17 cellular contexts compared by ENCODE assay signal in genomic region chr3:109089265-109089664, GRCh38. TPM values are rescaled to one million over a fixed set of nuclear protein-coding genes. Genes with fewer than 3 reads are reported as not detected.
DNase-seq lines count a peak whose midpoint lies in the region; ATAC-seq and TF ChIP-seq lines count a peak whose summit lies in the region.
"Had no signal": no experiment of that assay in that cellular context is flagged by ENCODE, and none has a peak within 500 bp of the region (broad histone marks: within the 10 kb centered on the region; RNA-seq: fewer than 3 reads in every experiment).

No MANE protein-coding gene starts in this region.

- ATAC-seq in DND-41 (ENCODE audit: insufficient read depth, low read depth): no peak
- ATAC-seq in HG02885 (IDR thresholded peaks at IDR 0.05; ENCODE audit: poor library complexity, unreplicated experiment): peak; percentile 37
- ATAC-seq in activated T-helper 17 cell treated with anti-CD3 and anti-CD28 coated beads, Interleukin-2, amount 50 U/mL, for 72 hours (replicated peaks): peak; percentile 82
- no peak for ATAC-seq in HG03442 (IDR thresholded peaks at IDR 0.05; ENCODE audit: unreplicated experiment)
- ATAC-seq: A549 had no signal

- no peaks in the 10 kb centered on the region for H3K9me3 ChIP-seq in DND-41 (ENCODE audit: insufficient read depth, low read length, severe bottlenecking)
- H3K9me3 ChIP-seq: A549, BLaER1, HAP-1 had no signal

- H3K27ac Mint-ChIP-seq in activated T-helper 17 cell treated with anti-CD3 and anti-CD28 coated beads, Interleukin-2, amount 50 U/mL, for 72 hours: no peak overlapping the region
- H3K27ac Mint-ChIP-seq: IgD-negative memory B cell had no signal

- no peak overlapping the region for H3K27ac ChIP-seq in DND-41 (ENCODE audit: low read length)
- H3K27ac ChIP-seq: A549, BLaER1 had no signal

- no peaks in the 10 kb centered on the region for H3K79me2 ChIP-seq in DND-41 (ENCODE audit: insufficient read depth, low read length)

- H3K4me3 Mint-ChIP-seq in activated T-helper 17 cell treated with anti-CD3 and anti-CD28 coated beads, Interleukin-2, amount 50 U/mL, for 72 hours: no peak overlapping the region
- H3K4me3 Mint-ChIP-seq: IgD-negative memory B cell had no signal

- H3K27me3 Mint-ChIP-seq in activated T-helper 17 cell treated with anti-CD3 and anti-CD28 coated beads, Interleukin-2, amount 50 U/mL, for 72 hours: peaks cover 10% of the 10 kb centered on the region

- no peak for TF ChIP-seq CTCF in DND-41 (IDR thresholded peaks at IDR 0.05; ENCODE audit: borderline replicate concordance, extremely low read depth, low read length, poor library complexity, severe bottlenecking)

- no peak overlapping the region for H3K9ac ChIP-seq in DND-41 (ENCODE audit: low read depth, low read length)
- H3K9ac ChIP-seq: BLaER1 had no signal

- no peak for DNase-seq in DND-41
- DNase-seq in EL: peak; percentile 32
- no peak for DNase-seq in NCI-H82 treated with DMSO at 0.1 percent for 48 hours (lab: John Stamatoyannopoulos, UW; ENCODE audit: unreplicated experiment)
- DNase-seq in SIG-M5 (lab: John Stamatoyannopoulos, UW): no peak
- DNase-seq: AML-193, DMS53, KG1 had no signal

- H3K4me1 Mint-ChIP-seq in activated T-helper 17 cell treated with anti-CD3 and anti-CD28 coated beads, Interleukin-2, amount 50 U/mL, for 72 hours: no peaks in the 10 kb centered on the region
- H3K4me1 Mint-ChIP-seq: IgD-negative memory B cell had no signal

- no peak overlapping the region for H3K4me3 ChIP-seq in DND-41 (ENCODE audit: low read depth in 1 of 2, low read length in 2 of 2)
- H3K4me3 ChIP-seq: A549, BLaER1, HAP-1 had no signal

- no peaks in the 10 kb centered on the region for H3K4me1 ChIP-seq in DND-41 (ENCODE audit: insufficient read depth, low read length)
- H3K4me1 ChIP-seq: A549, BLaER1, HAP-1 had no signal

- H4K20me1 ChIP-seq in DND-41 (ENCODE audit: insufficient read depth, low read length): no peaks in the 10 kb centered on the region
- H4K20me1 ChIP-seq: BLaER1 had no signal

- no peaks in the 10 kb centered on the region for H3K9me3 Mint-ChIP-seq in activated T-helper 17 cell treated with anti-CD3 and anti-CD28 coated beads, Interleukin-2, amount 50 U/mL, for 72 hours

- H3K27me3 ChIP-seq in DND-41 (ENCODE audit: insufficient read depth, low read length, poor library complexity): no peaks in the 10 kb centered on the region
- H3K27me3 ChIP-seq: BLaER1 had no signal

- no peaks in the 10 kb centered on the region for H3K36me3 Mint-ChIP-seq in activated T-helper 17 cell treated with anti-CD3 and anti-CD28 coated beads, Interleukin-2, amount 50 U/mL, for 72 hours (ENCODE audit: low read depth)
- H3K36me3 Mint-ChIP-seq: IgD-negative memory B cell had no signal

- 0 out of 2 replicates have a peak overlapping the region, but pooled peaks have one; percentile 11 for H2AFZ ChIP-seq in DND-41 (ENCODE audit: low read depth, low read length)

- H3K36me3 ChIP-seq in DND-41 (ENCODE audit: insufficient read depth, low read length): no peaks in the 10 kb centered on the region
- H3K36me3 ChIP-seq: BLaER1, HAP-1 had no signal

- no peak overlapping the region for H3K4me2 ChIP-seq in DND-41 (ENCODE audit: insufficient read depth, low read length)
- H3K4me2 ChIP-seq: A549, BLaER1 had no signal

RNA-seq across cellular contexts. Expression of gene MORC1, which starts 28.7 kb away (rescaled TPM):
- under 1 TPM in 1 of 2 donors, not detected in 1; 0.11 TPM for total RNA-seq in activated T-helper 17 cell treated with anti-CD3 and anti-CD28 coated beads, Interleukin-2, amount 50 U/mL, for 72 hours
- total RNA-seq: Daoy, H1, HT-29 had no signal

RNA-seq across cellular contexts. Expression of gene C3orf85, which starts 47.3 kb away (rescaled TPM):
- not detected for total RNA-seq in activated T-helper 17 cell treated with anti-CD3 and anti-CD28 coated beads, Interleukin-2, amount 50 U/mL, for 72 hours
- total RNA-seq: Daoy, H1 had no signal

Comparison
In these comparisons a context has a peak if more than half of its experiments do, and no peak if none do; other contexts are left out.
1. ATAC-seq: peak in HG02885 (single experiment) and activated T-helper 17 cell treated with anti-CD3 and anti-CD28 coated beads, Interleukin-2, amount 50 U/mL, for 72 hours (single experiment); none in DND-41 (single experiment) and HG03442 (single experiment).